Comparison of ENCODE assay signal across 25 cellular contexts in genomic region chr14:103224996-103225874, GRCh38.
DNase-seq lines count a peak whose midpoint lies in the region; ATAC-seq and TF ChIP-seq lines count a peak whose summit lies in the region.
"Had no signal": no experiment of that assay in that cellular context is flagged by ENCODE, and none has a peak within 500 bp of the region (broad histone marks: within the 10 kb centered on the region; RNA-seq: fewer than 3 reads in every experiment).

No MANE protein-coding gene starts in this region.

- H3K27me3 Mint-ChIP-seq in GM23338 (ENCODE audit: insufficient read depth, low read depth, poor library complexity): peaks cover 21% of the 10 kb centered on the region
- H3K27me3 Mint-ChIP-seq in WTC11 (ENCODE audit: low read depth): peaks cover 26% of the 10 kb centered on the region
- peaks cover 50% of the 10 kb centered on the region for H3K27me3 Mint-ChIP-seq in nephron (ENCODE audit: low read depth)

- DNase-seq in GM23338 (ENCODE audit: low spot score) (no peak), WTC11 (ENCODE audit: low spot score) (no peak), globus pallidus (ENCODE audit: low spot score) (peak; percentile 8), occipital lobe (lab: John Stamatoyannopoulos, UW) (no peak)
- no peak for DNase-seq in activated naive CD4-positive, alpha-beta T cell treated with anti-CD3 and anti-CD28 coated beads, Interleukin-2, amount 50 U/mL, for 72 hours (ENCODE audit: low spot score in 2 of 2)
- DNase-seq: activated CD8-positive, alpha-beta memory T cell treated with anti-CD3 and anti-CD28 coated beads for 24 hours; activated gamma-delta T cell treated with Interleukin-2 at 50 U/mL for 16 hours; activated T-cell treated with anti-CD3 and anti-CD28 coated beads, Interleukin-2, amount 50 U/mL, for 24 hours; DMS53; effector CD8-positive, alpha-beta T cell; naive B cell; NCI-H1092; NCI-H1930; NCI-H226; NCI-H748 treated with DMSO at 0.1 percent for 48 hours; right cardiac atrium; stimulated activated CD4-positive, alpha-beta T cell treated with anti-CD3 and anti-CD28 coated beads, Interleukin-12 subunit alpha, Interleukin-12 subunit beta, amount 100 ng/mL, for 4 hours; stimulated activated CD4-positive, alpha-beta T cell treated with anti-CD3 and anti-CD28 coated beads, Interleukin-4, amount 100 ng/mL, for 24 hours; stimulated activated naive B cell treated with anti-CD40 and anti-IgM and Interleukin-4, amounts not matched to agents 10 μg/mL and 1 μg/mL and 100 μg/mL, for 72 hours; uterus had no signal

- peak overlapping the region; percentile 23; the same call in 1 of the 2 replicates for H2AFZ ChIP-seq in GM23338

- H4K20me1 ChIP-seq in GM23338 (replicated peaks; ENCODE audit: insufficient read depth): no peaks in the 10 kb centered on the region

- H3K4me1 Mint-ChIP-seq in GM23338 (peaks cover 18% of the 10 kb centered on the region), WTC11 (peaks cover 20% of the 10 kb centered on the region), nephron (no peaks in the 10 kb centered on the region)
- H3K4me1 Mint-ChIP-seq: stimulated activated naive B cell treated with anti-CD40 and anti-IgM and Interleukin-4, amounts not matched to agents 10 μg/mL and 1 μg/mL and 100 μg/mL, for 72 hours had no signal

- no peak overlapping the region for H3K27ac ChIP-seq in GM23338 (ENCODE audit: low read depth)
- H3K27ac ChIP-seq: esophagus muscularis mucosa, ovary, uterus had no signal

- no peaks in the 10 kb centered on the region for H3K9me3 Mint-ChIP-seq in GM23338
- H3K9me3 Mint-ChIP-seq in WTC11: no peaks in the 10 kb centered on the region
- no peaks in the 10 kb centered on the region for H3K9me3 Mint-ChIP-seq in nephron
- H3K9me3 Mint-ChIP-seq in activated naive CD4-positive, alpha-beta T cell treated with anti-CD3 and anti-CD28 coated beads, Interleukin-2, amount 50 U/mL, for 72 hours: no peaks in the 10 kb centered on the region
- H3K9me3 Mint-ChIP-seq: activated T-cell treated with anti-CD3 and anti-CD28 coated beads, Interleukin-2, amount 50 U/mL, for 24 hours; naive B cell; stimulated activated naive B cell treated with anti-CD40 and anti-IgM and Interleukin-4, amounts not matched to agents 10 μg/mL and 1 μg/mL and 100 μg/mL, for 72 hours had no signal

- no peak overlapping the region for H3K27ac Mint-ChIP-seq in GM23338
- no peak overlapping the region; the same call in 1 of the 2 replicates for H3K27ac Mint-ChIP-seq in WTC11
- H3K27ac Mint-ChIP-seq in nephron: peak overlapping the region in 2 of 3 experiments; percentile 67 to 91
- no peak overlapping the region for H3K27ac Mint-ChIP-seq in activated naive CD4-positive, alpha-beta T cell treated with anti-CD3 and anti-CD28 coated beads, Interleukin-2, amount 50 U/mL, for 72 hours
- H3K27ac Mint-ChIP-seq: activated T-cell treated with anti-CD3 and anti-CD28 coated beads, Interleukin-2, amount 50 U/mL, for 24 hours; naive B cell; stimulated activated naive B cell treated with anti-CD40 and anti-IgM and Interleukin-4, amounts not matched to agents 10 μg/mL and 1 μg/mL and 100 μg/mL, for 72 hours had no signal

- CTCF ChIA-PET in WTC11 (lab: Charles Lee): interaction anchor here (0.7 to 1.5 kb wide), 3 partner anchors 10 to 84 kb away, joined by 3 to 4 read pairs (median 3); no protein-coding TSS in a partner anchor

- POLR2A ChIA-PET in WTC11 (lab: Charles Lee): interaction anchor here (0.6 kb wide), 1 partner anchor 28 kb away, joined by 3 read pairs; no protein-coding TSS in a partner anchor

- H3F3A ChIP-seq in GM23338 (replicated peaks; ENCODE audit: low read depth): 0 out of 2 replicates have a peak, but pooled peaks cover 4% of the 10 kb centered on the region

- TF ChIP-seq CTCF in GM23338 (conservative IDR thresholded peaks at IDR 0.05; ENCODE audit: low read depth in 2 of 2) (no peak), WTC11 (IDR thresholded peaks at IDR 0.05) (no peak), nephron (IDR thresholded peaks at IDR 0.05; ENCODE audit: unreplicated experiment in 3 of 3) (no peak)

- ATAC-seq in GM23338 (no peak), WTC11 (no peak), HG03039 (IDR thresholded peaks at IDR 0.05; ENCODE audit: unreplicated experiment) (no peak), HG03520 (IDR thresholded peaks at IDR 0.05; ENCODE audit: unreplicated experiment) (no peak)
- no peak for ATAC-seq in activated naive CD4-positive, alpha-beta T cell treated with anti-CD3 and anti-CD28 coated beads, Interleukin-2, amount 50 U/mL, for 72 hours
- ATAC-seq: right cardiac atrium; stimulated activated naive B cell treated with anti-CD40 and anti-IgM and Interleukin-4, amounts not matched to agents 10 μg/mL and 1 μg/mL and 100 μg/mL, for 72 hours had no signal

- H3K4me2 ChIP-seq in GM23338: no peak overlapping the region

- no peaks in the 10 kb centered on the region for H3K9me2 ChIP-seq in GM23338 (ENCODE audit: insufficient read depth)

- no peaks in the 10 kb centered on the region for H3K79me2 ChIP-seq in GM23338 (replicated peaks; ENCODE audit: insufficient read depth)

- H3K4me1 ChIP-seq in GM23338 (ENCODE audit: insufficient read depth): peaks cover 7% of the 10 kb centered on the region; the same call in 1 of the 2 replicates

- H3K36me3 ChIP-seq in GM23338 (ENCODE audit: insufficient read depth): no peaks in the 10 kb centered on the region
- H3K36me3 ChIP-seq: esophagus muscularis mucosa, ovary, uterus had no signal

- H3K4me3 Mint-ChIP-seq in GM23338 (no peak overlapping the region), WTC11 (no peak overlapping the region), nephron (no peak overlapping the region)
- H3K4me3 Mint-ChIP-seq: activated T-cell treated with anti-CD3 and anti-CD28 coated beads, Interleukin-2, amount 50 U/mL, for 24 hours; stimulated activated naive B cell treated with anti-CD40 and anti-IgM and Interleukin-4, amounts not matched to agents 10 μg/mL and 1 μg/mL and 100 μg/mL, for 72 hours had no signal

- no peak overlapping the region for H3K4me3 ChIP-seq in GM23338
- H3K4me3 ChIP-seq: esophagus muscularis mucosa, ovary, uterus had no signal

- H3K36me3 Mint-ChIP-seq in GM23338 (ENCODE audit: low read depth): no peaks in the 10 kb centered on the region
- no peaks in the 10 kb centered on the region for H3K36me3 Mint-ChIP-seq in WTC11
- H3K36me3 Mint-ChIP-seq in nephron (ENCODE audit: low read depth): no peaks in the 10 kb centered on the region
- no peaks in the 10 kb centered on the region for H3K36me3 Mint-ChIP-seq in activated naive CD4-positive, alpha-beta T cell treated with anti-CD3 and anti-CD28 coated beads, Interleukin-2, amount 50 U/mL, for 72 hours
- H3K36me3 Mint-ChIP-seq: naive B cell; stimulated activated naive B cell treated with anti-CD40 and anti-IgM and Interleukin-4, amounts not matched to agents 10 μg/mL and 1 μg/mL and 100 μg/mL, for 72 hours had no signal

- H3K27me3 ChIP-seq in GM23338 (ENCODE audit: insufficient read depth): peaks cover 23% of the 10 kb centered on the region
- H3K27me3 ChIP-seq: ovary, uterus had no signal

TF ChIP-seq in GM23338, 12 proteins besides CTCF, POLR2A, EP300 and RAD21 (continues in another document):
- TF ChIP-seq REST (IDR thresholded peaks at IDR 0.05; ENCODE audit: unreplicated experiment): no peak

TF ChIP-seq in WTC11, 78 proteins besides CTCF, POLR2A, EP300 and RAD21:
- peak; percentile 65; the same call in 1 of the 2 replicates for TF ChIP-seq GABPB1 (CRISPR knock-in tag; IDR thresholded peaks at IDR 0.05)
- no peak for TF ChIP-seq ZSCAN18 (CRISPR knock-in tag; IDR thresholded peaks at IDR 0.05)

Comparison
In these comparisons a context has a peak if more than half of its experiments do, and no peak if none do; other contexts are left out.
1. H3K27ac Mint-ChIP-seq: peak in nephron (2 of 3); none in GM23338 (single experiment), WTC11 (single experiment) and activated naive CD4-positive, alpha-beta T cell treated with anti-CD3 and anti-CD28 coated beads, Interleukin-2, amount 50 U/mL, for 72 hours (0 of 2).